ENCODE assay signal across 1 cellular context in genomic region chr2:234840336-234840735, GRCh38.
A peak's percentile ranks its signal among the peaks of the same experiment; 100 is the strongest.
TF ChIP-seq lines count a peak whose summit lies in the region.

No MANE protein-coding gene starts in this region.

TF ChIP-seq in HepG2, 621 proteins besides CTCF, POLR2A, EP300 and RAD21 (continued from another document and continues in another):
- TF ChIP-seq, protein P1, sequence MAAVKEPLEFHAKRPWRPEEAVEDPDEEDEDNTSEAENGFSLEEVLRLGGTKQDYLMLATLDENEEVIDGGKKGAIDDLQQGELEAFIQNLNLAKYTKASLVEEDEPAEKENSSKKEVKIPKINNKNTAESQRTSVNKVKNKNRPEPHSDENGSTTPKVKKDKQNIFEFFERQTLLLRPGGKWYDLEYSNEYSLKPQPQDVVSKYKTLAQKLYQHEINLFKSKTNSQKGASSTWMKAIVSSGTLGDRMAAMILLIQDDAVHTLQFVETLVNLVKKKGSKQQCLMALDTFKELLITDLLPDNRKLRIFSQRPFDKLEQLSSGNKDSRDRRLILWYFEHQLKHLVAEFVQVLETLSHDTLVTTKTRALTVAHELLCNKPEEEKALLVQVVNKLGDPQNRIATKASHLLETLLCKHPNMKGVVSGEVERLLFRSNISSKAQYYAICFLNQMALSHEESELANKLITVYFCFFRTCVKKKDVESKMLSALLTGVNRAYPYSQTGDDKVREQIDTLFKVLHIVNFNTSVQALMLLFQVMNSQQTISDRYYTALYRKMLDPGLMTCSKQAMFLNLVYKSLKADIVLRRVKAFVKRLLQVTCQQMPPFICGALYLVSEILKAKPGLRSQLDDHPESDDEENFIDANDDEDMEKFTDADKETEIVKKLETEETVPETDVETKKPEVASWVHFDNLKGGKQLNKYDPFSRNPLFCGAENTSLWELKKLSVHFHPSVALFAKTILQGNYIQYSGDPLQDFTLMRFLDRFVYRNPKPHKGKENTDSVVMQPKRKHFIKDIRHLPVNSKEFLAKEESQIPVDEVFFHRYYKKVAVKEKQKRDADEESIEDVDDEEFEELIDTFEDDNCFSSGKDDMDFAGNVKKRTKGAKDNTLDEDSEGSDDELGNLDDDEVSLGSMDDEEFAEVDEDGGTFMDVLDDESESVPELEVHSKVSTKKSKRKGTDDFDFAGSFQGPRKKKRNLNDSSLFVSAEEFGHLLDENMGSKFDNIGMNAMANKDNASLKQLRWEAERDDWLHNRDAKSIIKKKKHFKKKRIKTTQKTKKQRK (IDR thresholded peaks at IDR 0.05; ENCODE audit: low read length): no peak
- TF ChIP-seq MEIS1 (CRISPR knock-in tag; IDR thresholded peaks at IDR 0.05; ENCODE audit: borderline replicate concordance): no peak
- TF ChIP-seq ZNF549 (CRISPR knock-in tag; IDR thresholded peaks at IDR 0.05): no peak
- TF ChIP-seq, protein P2, sequence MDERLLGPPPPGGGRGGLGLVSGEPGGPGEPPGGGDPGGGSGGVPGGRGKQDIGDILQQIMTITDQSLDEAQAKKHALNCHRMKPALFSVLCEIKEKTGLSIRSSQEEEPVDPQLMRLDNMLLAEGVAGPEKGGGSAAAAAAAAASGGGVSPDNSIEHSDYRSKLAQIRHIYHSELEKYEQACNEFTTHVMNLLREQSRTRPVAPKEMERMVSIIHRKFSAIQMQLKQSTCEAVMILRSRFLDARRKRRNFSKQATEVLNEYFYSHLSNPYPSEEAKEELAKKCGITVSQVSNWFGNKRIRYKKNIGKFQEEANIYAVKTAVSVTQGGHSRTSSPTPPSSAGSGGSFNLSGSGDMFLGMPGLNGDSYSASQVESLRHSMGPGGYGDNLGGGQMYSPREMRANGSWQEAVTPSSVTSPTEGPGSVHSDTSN (CRISPR knock-in tag; IDR thresholded peaks at IDR 0.05): no peak
- no peak for TF ChIP-seq ZNF776 (CRISPR knock-in tag; IDR thresholded peaks at IDR 0.05)
- TF ChIP-seq NCOA1 (CRISPR knock-in tag; IDR thresholded peaks at IDR 0.05): no peak
- TF ChIP-seq, protein P3, sequence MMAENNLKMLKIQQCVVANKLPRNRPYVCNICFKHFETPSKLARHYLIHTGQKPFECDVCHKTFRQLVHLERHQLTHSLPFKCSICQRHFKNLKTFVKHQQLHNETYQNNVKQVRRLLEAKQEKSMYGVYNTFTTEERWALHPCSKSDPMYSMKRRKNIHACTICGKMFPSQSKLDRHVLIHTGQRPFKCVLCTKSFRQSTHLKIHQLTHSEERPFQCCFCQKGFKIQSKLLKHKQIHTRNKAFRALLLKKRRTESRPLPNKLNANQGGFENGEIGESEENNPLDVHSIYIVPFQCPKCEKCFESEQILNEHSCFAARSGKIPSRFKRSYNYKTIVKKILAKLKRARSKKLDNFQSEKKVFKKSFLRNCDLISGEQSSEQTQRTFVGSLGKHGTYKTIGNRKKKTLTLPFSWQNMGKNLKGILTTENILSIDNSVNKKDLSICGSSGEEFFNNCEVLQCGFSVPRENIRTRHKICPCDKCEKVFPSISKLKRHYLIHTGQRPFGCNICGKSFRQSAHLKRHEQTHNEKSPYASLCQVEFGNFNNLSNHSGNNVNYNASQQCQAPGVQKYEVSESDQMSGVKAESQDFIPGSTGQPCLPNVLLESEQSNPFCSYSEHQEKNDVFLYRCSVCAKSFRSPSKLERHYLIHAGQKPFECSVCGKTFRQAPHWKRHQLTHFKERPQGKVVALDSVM (CRISPR knock-in tag; IDR thresholded peaks at IDR 0.05): 0 out of 2 replicates have a peak, but pooled peaks have one; percentile 16
- no peak for TF ChIP-seq KDM4B (CRISPR knock-in tag; IDR thresholded peaks at IDR 0.05)
- peak; percentile 64; the same call in 1 of the 2 replicates for TF ChIP-seq ARID5B (CRISPR knock-in tag; IDR thresholded peaks at IDR 0.05)
- no peak for TF ChIP-seq FOXP1 (IDR thresholded peaks at IDR 0.05)
- no peak for TF ChIP-seq FOXP1 (CRISPR knock-in tag; IDR thresholded peaks at IDR 0.05)
- TF ChIP-seq, protein P4, sequence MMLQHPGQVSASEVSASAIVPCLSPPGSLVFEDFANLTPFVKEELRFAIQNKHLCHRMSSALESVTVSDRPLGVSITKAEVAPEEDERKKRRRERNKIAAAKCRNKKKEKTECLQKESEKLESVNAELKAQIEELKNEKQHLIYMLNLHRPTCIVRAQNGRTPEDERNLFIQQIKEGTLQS (CRISPR knock-in tag; IDR thresholded peaks at IDR 0.05): peak; percentile 89
- no peak for TF ChIP-seq HMG20B (CRISPR knock-in tag; conservative IDR thresholded peaks at IDR 0.05)
- peak; percentile 89 for TF ChIP-seq TEAD3 (CRISPR knock-in tag; optimal IDR thresholded peaks at IDR 0.05; ENCODE audit: borderline replicate concordance)
- no peak for TF ChIP-seq ZIK1 (CRISPR knock-in tag; IDR thresholded peaks at IDR 0.05; ENCODE audit: borderline replicate concordance, low read depth)
- no peak for TF ChIP-seq ZNF10 (CRISPR knock-in tag; IDR thresholded peaks at IDR 0.05; ENCODE audit: borderline replicate concordance, low read depth)
- TF ChIP-seq RFXANK (CRISPR knock-in tag; IDR thresholded peaks at IDR 0.05): no peak
- TF ChIP-seq, protein P5, sequence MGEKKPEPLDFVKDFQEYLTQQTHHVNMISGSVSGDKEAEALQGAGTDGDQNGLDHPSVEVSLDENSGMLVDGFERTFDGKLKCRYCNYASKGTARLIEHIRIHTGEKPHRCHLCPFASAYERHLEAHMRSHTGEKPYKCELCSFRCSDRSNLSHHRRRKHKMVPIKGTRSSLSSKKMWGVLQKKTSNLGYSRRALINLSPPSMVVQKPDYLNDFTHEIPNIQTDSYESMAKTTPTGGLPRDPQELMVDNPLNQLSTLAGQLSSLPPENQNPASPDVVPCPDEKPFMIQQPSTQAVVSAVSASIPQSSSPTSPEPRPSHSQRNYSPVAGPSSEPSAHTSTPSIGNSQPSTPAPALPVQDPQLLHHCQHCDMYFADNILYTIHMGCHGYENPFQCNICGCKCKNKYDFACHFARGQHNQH (CRISPR knock-in tag; IDR thresholded peaks at IDR 0.05): 0 out of 2 replicates have a peak, but pooled peaks have one; percentile 49
- TF ChIP-seq ELF1 (CRISPR knock-in tag; IDR thresholded peaks at IDR 0.05): no peak
- TF ChIP-seq, protein P6, sequence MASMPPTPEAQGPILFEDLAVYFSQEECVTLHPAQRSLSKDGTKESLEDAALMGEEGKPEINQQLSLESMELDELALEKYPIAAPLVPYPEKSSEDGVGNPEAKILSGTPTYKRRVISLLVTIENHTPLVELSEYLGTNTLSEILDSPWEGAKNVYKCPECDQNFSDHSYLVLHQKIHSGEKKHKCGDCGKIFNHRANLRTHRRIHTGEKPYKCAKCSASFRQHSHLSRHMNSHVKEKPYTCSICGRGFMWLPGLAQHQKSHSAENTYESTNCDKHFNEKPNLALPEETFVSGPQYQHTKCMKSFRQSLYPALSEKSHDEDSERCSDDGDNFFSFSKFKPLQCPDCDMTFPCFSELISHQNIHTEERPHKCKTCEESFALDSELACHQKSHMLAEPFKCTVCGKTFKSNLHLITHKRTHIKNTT (CRISPR knock-in tag; IDR thresholded peaks at IDR 0.05): no peak
- TF ChIP-seq SNAPC2 (CRISPR knock-in tag; IDR thresholded peaks at IDR 0.05): no peak
- TF ChIP-seq, protein P7, sequence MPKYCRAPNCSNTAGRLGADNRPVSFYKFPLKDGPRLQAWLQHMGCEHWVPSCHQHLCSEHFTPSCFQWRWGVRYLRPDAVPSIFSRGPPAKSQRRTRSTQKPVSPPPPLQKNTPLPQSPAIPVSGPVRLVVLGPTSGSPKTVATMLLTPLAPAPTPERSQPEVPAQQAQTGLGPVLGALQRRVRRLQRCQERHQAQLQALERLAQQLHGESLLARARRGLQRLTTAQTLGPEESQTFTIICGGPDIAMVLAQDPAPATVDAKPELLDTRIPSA (CRISPR knock-in tag; IDR thresholded peaks at IDR 0.05; ENCODE audit: borderline replicate concordance): no peak
- no peak for TF ChIP-seq DNMT1 (CRISPR knock-in tag; IDR thresholded peaks at IDR 0.05)
- TF ChIP-seq ZFP37 (CRISPR knock-in tag; IDR thresholded peaks at IDR 0.05; ENCODE audit: borderline replicate concordance): no peak
- TF ChIP-seq NFAT5 (CRISPR knock-in tag; IDR thresholded peaks at IDR 0.05): no peak
- no peak for TF ChIP-seq DMTF1 (CRISPR knock-in tag; IDR thresholded peaks at IDR 0.05)
- TF ChIP-seq CHD4 (IDR thresholded peaks at IDR 0.05; ENCODE audit: borderline replicate concordance, low read length): no peak
- no peak for TF ChIP-seq SIN3B (IDR thresholded peaks at IDR 0.05; ENCODE audit: low read length)
- TF ChIP-seq FLYWCH1 (CRISPR knock-in tag; IDR thresholded peaks at IDR 0.05): no peak
- TF ChIP-seq FOSL2 (CRISPR knock-in tag; IDR thresholded peaks at IDR 0.05): peak; percentile 97
- no peak for TF ChIP-seq SOX13 (IDR thresholded peaks at IDR 0.05)
- peak in 1 of 2 experiments; percentile 40; a peak in 1 of 4 replicates for TF ChIP-seq SOX13 (CRISPR knock-in tag; conservative IDR thresholded peaks at IDR 0.05 in 1 of 2, IDR thresholded peaks at IDR 0.05 in 1 of 2)
- no peak for TF ChIP-seq GLI4 (CRISPR knock-in tag; IDR thresholded peaks at IDR 0.05; ENCODE audit: borderline replicate concordance)
- no peak for TF ChIP-seq SMAD1 (CRISPR knock-in tag; IDR thresholded peaks at IDR 0.05; ENCODE audit: borderline replicate concordance, low read depth)
- TF ChIP-seq SALL1 (CRISPR knock-in tag; IDR thresholded peaks at IDR 0.05): 0 out of 2 replicates have a peak, but pooled peaks have one; percentile 27
- TF ChIP-seq KMT2B (CRISPR knock-in tag; IDR thresholded peaks at IDR 0.05): no peak
